Comparison of ENCODE assay signal across 15 cellular contexts in the genomic region with DNA sequence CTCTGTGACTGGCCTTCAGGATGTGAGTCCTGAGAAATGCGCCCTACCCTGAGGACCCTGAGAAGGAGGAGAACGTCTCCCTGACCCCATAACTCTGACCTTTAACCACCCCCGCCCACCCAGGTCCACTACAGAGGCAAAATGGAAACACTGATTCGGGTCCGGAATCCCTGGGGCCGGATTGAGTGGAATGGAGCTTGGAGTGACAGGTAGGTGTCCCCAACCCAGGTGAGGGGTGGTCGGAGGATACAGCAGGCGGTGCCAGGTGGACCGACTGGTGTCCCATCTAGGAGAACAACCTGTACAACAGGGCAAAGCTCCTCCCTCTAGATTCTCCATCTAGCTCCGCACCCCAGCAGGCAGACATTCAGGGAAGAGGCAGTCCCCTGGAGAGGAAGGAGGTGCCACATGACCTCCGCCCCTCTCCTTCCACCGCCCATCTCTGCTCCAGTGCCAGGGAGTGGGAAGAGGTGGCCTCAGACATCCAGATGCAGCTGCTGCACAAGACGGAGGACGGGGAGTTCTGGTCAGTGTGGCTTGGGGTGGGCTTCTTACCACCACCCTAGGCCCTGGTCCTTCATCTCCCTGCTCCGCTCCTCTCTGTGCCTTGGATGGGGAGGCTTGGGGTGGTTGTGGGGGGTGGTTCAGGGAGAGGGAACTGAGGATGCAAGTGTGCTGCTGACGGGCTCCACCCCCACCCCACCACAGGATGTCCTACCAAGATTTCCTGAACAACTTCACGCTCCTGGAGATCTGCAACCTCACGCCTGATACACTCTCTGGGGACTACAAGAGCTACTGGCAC. TPM values are rescaled to one million over a fixed set of nuclear protein-coding genes. Genes with fewer than 3 reads are reported as not detected.
DNase-seq lines count a peak whose midpoint lies in the region; ATAC-seq lines count a peak whose summit lies in the region.
"Had no signal": no experiment of that assay in that cellular context is flagged by ENCODE, and none has a peak within 500 bp of the region (broad histone marks: within the 10 kb centered on the region; RNA-seq: fewer than 3 reads in every experiment).

No MANE protein-coding gene starts in this region.

- H3K9me3 Mint-ChIP-seq in activated naive CD8-positive, alpha-beta T cell treated with anti-CD3 and anti-CD28 coated beads, Interleukin-2, amount 10 ng/mL, durations not matched to agents 7 days and 5 days = no peaks in the 10 kb centered on the region

- H3K27ac Mint-ChIP-seq in activated naive CD8-positive, alpha-beta T cell treated with anti-CD3 and anti-CD28 coated beads, Interleukin-2, amount 10 ng/mL, durations not matched to agents 7 days and 5 days = peak overlapping the region; percentile 73

- POLR2A ChIA-PET in activated naive CD8-positive, alpha-beta T cell treated with anti-CD3 and anti-CD28 coated beads, Interleukin-2, amount 10 ng/mL, durations not matched to agents 7 days and 5 days (lab: Charles Lee) = interaction anchor here (1.6 to 2.2 kb wide), 2 partner anchors 71 to 80 kb away, joined by 5 to 16 read pairs; partner anchors contain the start of gene HSP90AB1

- peak overlapping the region; percentile 18 for H3K4ac ChIP-seq in trophoblast cell (ENCODE audit: low read depth, low read length)

- peak overlapping the region; percentile 40 for H4K8ac ChIP-seq in trophoblast cell (ENCODE audit: low read depth, low read length)

- no peaks in the 10 kb centered on the region for H3K36me3 ChIP-seq in trophoblast cell (ENCODE audit: control insufficient read depth in 1 of 2, insufficient read depth in 2 of 2, low read length in 2 of 2)
- H3K36me3 ChIP-seq: vagina had no signal

- peak overlapping the region; percentile 24 for H2BK120ac ChIP-seq in trophoblast cell (ENCODE audit: insufficient read depth, low read length, poor library complexity)

- H3K4me2 ChIP-seq in trophoblast cell (ENCODE audit: low read length) = no peak overlapping the region

- H3K27ac ChIP-seq in trophoblast cell (ENCODE audit: low read depth, low read length) = no peak overlapping the region
- H3K27ac ChIP-seq: vagina, VCaP had no signal

- H3K18ac ChIP-seq in trophoblast cell (ENCODE audit: low read length) = peak overlapping the region; percentile 10

- peaks cover 29% of the 10 kb centered on the region for H3K79me1 ChIP-seq in trophoblast cell (ENCODE audit: low read length)

- H3K4me3 ChIP-seq in trophoblast cell (ENCODE audit: low read depth, low read length) = peak overlapping the region; percentile 3

- ATAC-seq in HG03108 (IDR thresholded peaks at IDR 0.05; ENCODE audit: unreplicated experiment) = peak; percentile 14
- ATAC-seq in activated naive CD8-positive, alpha-beta T cell treated with anti-CD3 and anti-CD28 coated beads, Interleukin-2, amount 10 ng/mL, durations not matched to agents 7 days and 5 days (ENCODE audit: low read depth) = no peak
- ATAC-seq: HCT116 had no signal

- peaks cover 16% of the 10 kb centered on the region for H3K4me1 Mint-ChIP-seq in activated naive CD8-positive, alpha-beta T cell treated with anti-CD3 and anti-CD28 coated beads, Interleukin-2, amount 10 ng/mL, durations not matched to agents 7 days and 5 days

- no peak overlapping the region for H4K12ac ChIP-seq in trophoblast cell (ENCODE audit: low read depth, low read length)

- H3K79me2 ChIP-seq in trophoblast cell (ENCODE audit: control insufficient read depth, insufficient read depth, low read length, poor library complexity) = no peaks in the 10 kb centered on the region

- H2BK12ac ChIP-seq in trophoblast cell (ENCODE audit: low read length) = peak overlapping the region; percentile 55

- H3K9ac ChIP-seq in trophoblast cell (ENCODE audit: low read length) = no peak overlapping the region

- H3K4me3 Mint-ChIP-seq in activated naive CD8-positive, alpha-beta T cell treated with anti-CD3 and anti-CD28 coated beads, Interleukin-2, amount 10 ng/mL, durations not matched to agents 7 days and 5 days = peak overlapping the region; percentile 74

- H2AFZ ChIP-seq in trophoblast cell (ENCODE audit: insufficient read depth, low read length, poor library complexity) = no peak overlapping the region

- peak overlapping the region; percentile 75 for H3K14ac ChIP-seq in trophoblast cell (ENCODE audit: low read length)

- H3K23ac ChIP-seq in trophoblast cell (ENCODE audit: low read length) = no peak overlapping the region

- no peaks in the 10 kb centered on the region for H3K36me3 Mint-ChIP-seq in activated naive CD8-positive, alpha-beta T cell treated with anti-CD3 and anti-CD28 coated beads, Interleukin-2, amount 10 ng/mL, durations not matched to agents 7 days and 5 days

- H3K27me3 ChIP-seq in trophoblast cell (ENCODE audit: insufficient read depth, low read length) = no peaks in the 10 kb centered on the region
- H3K27me3 ChIP-seq: vagina had no signal

- peaks cover 20% of the 10 kb centered on the region for H3K27me3 Mint-ChIP-seq in activated naive CD8-positive, alpha-beta T cell treated with anti-CD3 and anti-CD28 coated beads, Interleukin-2, amount 10 ng/mL, durations not matched to agents 7 days and 5 days

- peak overlapping the region; percentile 60 for H4K91ac ChIP-seq in trophoblast cell (ENCODE audit: low read depth, low read length)

- H2BK5ac ChIP-seq in trophoblast cell (ENCODE audit: low read depth, low read length, poor library complexity) = no peak overlapping the region

- peaks cover 5% of the 10 kb centered on the region for H3K9me3 ChIP-seq in trophoblast cell (ENCODE audit: insufficient read depth, low read depth, low read length)
- H3K9me3 ChIP-seq: vagina had no signal

- no CpG with 5 or more reads among the region's 18 CpGs for WGBS in trophoblast cell (ENCODE audit: extremely low coverage, insufficient coverage, insufficient read length)

- peak; percentile 21 for DNase-seq in GF-D8 (lab: John Stamatoyannopoulos, UW)
- no peak for DNase-seq in activated naive CD8-positive, alpha-beta T cell treated with anti-CD3 and anti-CD28 coated beads, Interleukin-2, amount 10 ng/mL, durations not matched to agents 7 days and 5 days
- no peak for DNase-seq in trophoblast cell
- no peak for DNase-seq in NCI-H1694 treated with DMSO at 0.1 percent for 48 hours (lab: John Stamatoyannopoulos, UW)
- DNase-seq in stimulated activated CD4-positive, alpha-beta T cell treated with anti-CD3 and anti-CD28 coated beads, Interleukin-2, amount 100 ng/mL, for 24 hours = no peak
- no peak for DNase-seq in NCI-H748 (lab: John Stamatoyannopoulos, UW; ENCODE audit: unreplicated experiment)
- DNase-seq: glutamatergic neuron, kidney glomerular epithelial cell had no signal

- H3K4me1 ChIP-seq in trophoblast cell (ENCODE audit: control insufficient read depth in 1 of 2, insufficient read depth in 2 of 2, low read length in 2 of 2) = peaks cover 18 to 29% of the 10 kb centered on the region in 2 experiments
- H3K4me1 ChIP-seq: vagina had no signal

- H2AK5ac ChIP-seq in trophoblast cell (ENCODE audit: low read length) = peak overlapping the region; percentile 36

RNA-seq across cellular contexts. Expression of gene CAPN11, which starts 17.7 kb away (rescaled TPM):
- total RNA-seq in activated naive CD8-positive, alpha-beta T cell treated with anti-CD3 and anti-CD28 coated beads, Interleukin-2, amount 10 ng/mL, durations not matched to agents 7 days and 5 days = not detected
- 0.06 and 0.07 TPM in 2 replicates for polyA plus RNA-seq in trophoblast cell (2013)
- total RNA-seq: cerebellum, G401, HT-29 had no signal

RNA-seq across cellular contexts. Expression of gene MYMX, which starts 40.4 kb away (rescaled TPM):
- total RNA-seq in activated naive CD8-positive, alpha-beta T cell treated with anti-CD3 and anti-CD28 coated beads, Interleukin-2, amount 10 ng/mL, durations not matched to agents 7 days and 5 days = not detected
- 0.37 and 0.41 TPM in 2 replicates for polyA plus RNA-seq in trophoblast cell (2013)
- total RNA-seq: cerebellum, HT-29, vagina had no signal

RNA-seq across cellular contexts. Expression of gene SLC29A1, which starts 47.1 kb away (rescaled TPM):
- 10 to 100 TPM; 22.5 to 24.0 TPM for total RNA-seq in activated naive CD8-positive, alpha-beta T cell treated with anti-CD3 and anti-CD28 coated beads, Interleukin-2, amount 10 ng/mL, durations not matched to agents 7 days and 5 days
- 99.2 and 101 TPM in 2 replicates for polyA plus RNA-seq in trophoblast cell (2013)

RNA-seq across cellular contexts. Expression of gene TMEM63B, which starts 49.0 kb away (rescaled TPM):
- total RNA-seq in activated naive CD8-positive, alpha-beta T cell treated with anti-CD3 and anti-CD28 coated beads, Interleukin-2, amount 10 ng/mL, durations not matched to agents 7 days and 5 days = 10 to 100 TPM; 20.8 to 21.8 TPM
- 36.4 and 36.9 TPM in 2 replicates for polyA plus RNA-seq in trophoblast cell (2013)

RNA-seq across cellular contexts. Expression of gene MRPL14, which starts 49.1 kb away (rescaled TPM):
- total RNA-seq in activated naive CD8-positive, alpha-beta T cell treated with anti-CD3 and anti-CD28 coated beads, Interleukin-2, amount 10 ng/mL, durations not matched to agents 7 days and 5 days = 10 to 100 TPM; 44.1 to 51.6 TPM
- polyA plus RNA-seq in trophoblast cell (2013) = 79.2 and 82.1 TPM in 2 replicates
